ENCODE assay signal across 4 cellular contexts in the genomic region with DNA sequence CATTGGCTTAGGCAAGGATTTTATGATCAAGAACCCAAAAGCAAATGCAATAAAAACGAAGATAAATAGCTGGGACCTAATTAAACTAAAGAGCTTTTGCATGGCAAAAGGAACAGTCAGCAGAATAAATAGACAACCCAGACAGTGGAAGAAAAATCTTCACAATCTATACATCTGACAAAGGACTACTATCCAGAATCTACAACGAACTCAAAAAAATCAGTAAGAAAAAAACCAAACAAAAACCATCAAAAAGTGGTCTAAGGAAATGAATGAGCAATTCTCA.
DNase-seq lines count a peak whose midpoint lies in the region; ATAC-seq, FAIRE-seq and TF ChIP-seq lines count a peak whose summit lies in the region.
"Not testable (repeated sequence)": the region's sequence is repeated elsewhere in the genome, so short reads cannot be mapped to it uniquely, and the experiment has no call there.

No MANE protein-coding gene starts in this region.

- not testable (repeated sequence) for TF ChIP-seq POLR2A in K562 (conservative IDR thresholded peaks at IDR 0.05)

- not testable (repeated sequence) for FAIRE-seq in K562 (lab: Jason Lieb, UNC)

- not testable (repeated sequence) for ATAC-seq in K562

- not testable (repeated sequence) for TF ChIP-seq CTCF in Caco-2 (IDR thresholded peaks at IDR 0.05; ENCODE audit: insufficient read depth in 1 of 2, low read depth in 1 of 2, low read length in 1 of 2, severe bottlenecking in 1 of 2, unreplicated experiment in 1 of 2); HEK293 (tag by site-specific recombination; IDR thresholded peaks at IDR 0.05); K562 (IDR thresholded peaks at IDR 0.05 in 2 of 3, conservative IDR thresholded peaks at IDR 0.05 in 1 of 3; ENCODE audit: insufficient read depth in 2 of 3, low read depth in 1 of 3, low read length in 3 of 3); hepatocyte (IDR thresholded peaks at IDR 0.05; ENCODE audit: poor library complexity)

- WGBS in K562 (ENCODE audit: insufficient coverage, low coverage, missing lambda C conversion rate), result 3% methylated on average over 2 of the region's 2 CpGs
- 62% methylated on average over 2 of the region's 2 CpGs for WGBS in hepatocyte (ENCODE audit: low lambda C conversion rate, missing lambda C conversion rate)

- H3K9me2 ChIP-seq in hepatocyte (replicated peaks; ENCODE audit: insufficient read depth), result not testable (repeated sequence)

- H3K4me1 Mint-ChIP-seq in Caco-2 (ENCODE audit: low read depth, unreplicated experiment), result peaks cover 19% of the 10 kb centered on the region

- H3K27me3 Mint-ChIP-seq in Caco-2 (ENCODE audit: insufficient read depth, unreplicated experiment), result not testable (repeated sequence)

- not testable (repeated sequence) for H3K79me2 ChIP-seq in K562 (ENCODE audit: control insufficient read depth, insufficient read depth, low read length); hepatocyte

- not testable (repeated sequence) for H3K9ac ChIP-seq in K562 (ENCODE audit: insufficient read depth in 1 of 2, low read depth in 2 of 2, low read length in 2 of 2)

- peaks cover 31% of the 10 kb centered on the region for H3K9me3 Mint-ChIP-seq in Caco-2 (ENCODE audit: unreplicated experiment)

- H3K27ac ChIP-seq in HEK293 (ENCODE audit: extremely low read depth, low read depth, low read length); K562 (ENCODE audit: extremely low read depth, low read depth, low read length): not testable (repeated sequence)
- peak overlapping the region; percentile 30 for H3K27ac ChIP-seq in hepatocyte

- not testable (repeated sequence) for H3K9me1 ChIP-seq in K562 (ENCODE audit: control insufficient read depth, insufficient read depth, low read length)

- not testable (repeated sequence) for BruUV-seq in Caco-2 (replicated peaks; lab: Mats Ljungman, UMichigan); K562 (replicated peaks; lab: Mats Ljungman, UMichigan)

- in situ Hi-C loops in K562 (cut with MboI), result not testable (repeated sequence)

- not testable (repeated sequence) for H3K4me3 Mint-ChIP-seq in Caco-2 (ENCODE audit: unreplicated experiment)

- CTCF ChIA-PET in Caco-2 (lab: Charles Lee); HEK293 (lab: Yijun Ruan, JAX); K562 (lab: Yijun Ruan, JAX; ENCODE audit: low intra/inter-chr PET ratio): not testable (repeated sequence)

- not testable (repeated sequence) for H3K4me3 ChIP-seq in Caco-2 (ENCODE audit: low read depth, low read length); HEK293 (ENCODE audit: low read depth, low read length); K562; hepatocyte

- peak overlapping the region; percentile 61 for H3K27ac Mint-ChIP-seq in Caco-2 (ENCODE audit: unreplicated experiment)

- not testable (repeated sequence) for H3K4me2 ChIP-seq in K562 (ENCODE audit: insufficient read depth, low read length); hepatocyte

- TF ChIP-seq EP300 in K562 (IDR thresholded peaks at IDR 0.05; ENCODE audit: low read length), result not testable (repeated sequence)

- H3K36me3 ChIP-seq in Caco-2 (ENCODE audit: control insufficient read depth, insufficient read depth, low read length); HEK293 (ENCODE audit: control insufficient read depth in 2 of 2, insufficient read depth in 1 of 2, low read length in 2 of 2); K562 (ENCODE audit: control insufficient read depth, insufficient read depth, low read length); hepatocyte (replicated peaks; ENCODE audit: insufficient read depth, low read depth): not testable (repeated sequence)

- POLR2A ChIA-PET in Caco-2 (lab: Charles Lee); HEK293 (lab: Yijun Ruan, JAX); K562 (lab: Yijun Ruan, JAX): not testable (repeated sequence)

- not testable (repeated sequence) for H3K27me3 ChIP-seq in Caco-2 (replicated peaks; ENCODE audit: control insufficient read depth, insufficient read depth, low read length); K562 (ENCODE audit: control insufficient read depth in 2 of 2, insufficient read depth in 2 of 2, low read length in 2 of 2); hepatocyte

- not testable (repeated sequence) for H3K4me1 ChIP-seq in Caco-2; HEK293 (ENCODE audit: control insufficient read depth, insufficient read depth, low read length); K562 (replicated peaks in 1 of 2; ENCODE audit: control insufficient read depth in 2 of 2, insufficient read depth in 2 of 2, low read length in 2 of 2); hepatocyte (ENCODE audit: insufficient read depth)

- H2AFZ ChIP-seq in K562 (ENCODE audit: low read depth, low read length); hepatocyte: not testable (repeated sequence)

- H4K20me1 ChIP-seq in K562 (replicated peaks; ENCODE audit: control insufficient read depth, insufficient read depth, low read length); hepatocyte (ENCODE audit: insufficient read depth, poor library complexity, severe bottlenecking): not testable (repeated sequence)

- not testable (repeated sequence) for DNase-seq in Caco-2; K562 (ENCODE audit: extremely low read depth in 1 of 4, low spot score in 3 of 4); hepatocyte (ENCODE audit: low spot score)

- not testable (repeated sequence) for H3K9me3 ChIP-seq in Caco-2; HEK293 (ENCODE audit: control insufficient read depth, insufficient read depth, low read depth, low read length); K562 (replicated peaks; ENCODE audit: control insufficient read depth, insufficient read depth, low read depth, low read length); hepatocyte (ENCODE audit: low read depth)

- TF ChIP-seq RAD21 in K562 (CRISPR knock-in tag; conservative IDR thresholded peaks at IDR 0.05 in 1 of 2, IDR thresholded peaks at IDR 0.05 in 1 of 2), result not testable (repeated sequence)

- intact Hi-C loops in Caco-2 (cut with micrococcal nuclease; ENCODE audit: unreplicated experiment); K562 (cut with micrococcal nuclease): not testable (repeated sequence)

- not testable (repeated sequence) for H3K36me3 Mint-ChIP-seq in Caco-2 (ENCODE audit: insufficient read depth, unreplicated experiment)

TF ChIP-seq in HEK293, 187 proteins besides CTCF, POLR2A, EP300 and RAD21:
- TF ChIP-seq FEZF1 (tag by site-specific recombination; IDR thresholded peaks at IDR 0.05), result peak; percentile 66

TF ChIP-seq in K562, 482 proteins besides CTCF, POLR2A, EP300 and RAD21:
- TF ChIP-seq C11orf30 (IDR thresholded peaks at IDR 0.05; ENCODE audit: low read depth) (0 out of 2 replicates have a peak, but pooled peaks have one; percentile 25), ZNF316 (IDR thresholded peaks at IDR 0.05) (peak; percentile 60)
